19 cellular contexts compared by ENCODE assay signal in genomic region chr7:139654270-139655181, GRCh38.
DNase-seq lines count a peak whose midpoint lies in the region; TF ChIP-seq lines count a peak whose summit lies in the region.
"Had no signal": no experiment of that assay in that cellular context is flagged by ENCODE, and none has a peak within 500 bp of the region (broad histone marks: within the 10 kb centered on the region; RNA-seq: fewer than 3 reads in every experiment).

No MANE protein-coding gene starts in this region.

- no peaks in the 10 kb centered on the region for H3K9me3 Mint-ChIP-seq in activated naive CD4-positive, alpha-beta T cell treated with anti-CD3 and anti-CD28 coated beads, Interleukin-2, amount 50 U/mL, for 24 hours
- H3K9me3 Mint-ChIP-seq: activated naive CD8-positive, alpha-beta T cell treated with anti-CD3 and anti-CD28 coated beads, Interleukin-2, amount 50 U/mL, for 24 hours; memory B cell had no signal

- no peaks in the 10 kb centered on the region for H3K27me3 ChIP-seq in mucosa of stomach (ENCODE audit: control insufficient read depth, insufficient read depth, low read length)

- no peaks in the 10 kb centered on the region for H3K36me3 ChIP-seq in mucosa of stomach (ENCODE audit: control insufficient read depth, insufficient read depth, low read length)

- in situ Hi-C loops in GM13977 (cut with MboI; ENCODE audit: low pct_unique_long_range_greater_than_20kb, low sequenced_read_pairs, unreplicated experiment), result no loop called here

- no peak overlapping the region for H3K4me3 Mint-ChIP-seq in activated naive CD4-positive, alpha-beta T cell treated with anti-CD3 and anti-CD28 coated beads, Interleukin-2, amount 50 U/mL, for 24 hours
- H3K4me3 Mint-ChIP-seq: activated naive CD8-positive, alpha-beta T cell treated with anti-CD3 and anti-CD28 coated beads, Interleukin-2, amount 50 U/mL, for 24 hours; memory B cell had no signal

- peaks cover 65% of the 10 kb centered on the region for H3K4me1 Mint-ChIP-seq in activated naive CD4-positive, alpha-beta T cell treated with anti-CD3 and anti-CD28 coated beads, Interleukin-2, amount 50 U/mL, for 24 hours

- H3K9ac ChIP-seq in mucosa of stomach (ENCODE audit: low read length), result peak overlapping the region; percentile 31

- DNase-seq in activated naive CD4-positive, alpha-beta T cell treated with Interleukin-2 at 50 U/mL for 16 hours, result no peak
- no peak for DNase-seq in AML-193 (lab: John Stamatoyannopoulos, UW)
- no peak for DNase-seq in GM13977 (ENCODE audit: low spot score)
- DNase-seq in germinal center (ENCODE audit: low spot score), result no peak
- DNase-seq: activated CD4-positive, alpha-beta T cell treated with anti-CD3 and anti-CD28 coated beads, Interleukin-2, amount 50 U/mL, for 1 hour; activated naive CD8-positive, alpha-beta T cell treated with anti-CD3 and anti-CD28 coated beads, Interleukin-2, amount 50 U/mL, for 24 hours; activated T-cell treated with anti-CD3 and anti-CD28 coated beads, Interleukin-2, amount 50 U/mL, for 1 hour; DND-41; NCI-H2029 treated with DMSO at 0.1 percent for 48 hours; NCI-H526 treated with DMSO at 0.1 percent for 48 hours; occipital lobe; stimulated activated CD4-positive, alpha-beta T cell treated with anti-CD3 and anti-CD28 coated beads, Interleukin-4, amount 100 ng/mL, for 24 hours; stimulated activated CD8-positive, alpha-beta memory T cell treated with anti-CD3 and anti-CD28 coated beads, Interleukin-4, amount 100 ng/mL, for 48 hours had no signal

- H3K27ac ChIP-seq in cingulate gyrus (ENCODE audit: low read depth, low read length) (peak overlapping the region; percentile 93), temporal lobe (ENCODE audit: low read depth, low read length) (peak overlapping the region; percentile 94)
- H3K27ac ChIP-seq: 22Rv1 had no signal

- peak overlapping the region; percentile 1 for H3K27ac Mint-ChIP-seq in activated naive CD4-positive, alpha-beta T cell treated with anti-CD3 and anti-CD28 coated beads, Interleukin-2, amount 50 U/mL, for 24 hours
- H3K27ac Mint-ChIP-seq: activated naive CD8-positive, alpha-beta T cell treated with anti-CD3 and anti-CD28 coated beads, Interleukin-2, amount 50 U/mL, for 24 hours; memory B cell had no signal

- H3K27me3 Mint-ChIP-seq in activated naive CD4-positive, alpha-beta T cell treated with anti-CD3 and anti-CD28 coated beads, Interleukin-2, amount 50 U/mL, for 24 hours, result no peaks in the 10 kb centered on the region
- H3K27me3 Mint-ChIP-seq: activated naive CD8-positive, alpha-beta T cell treated with anti-CD3 and anti-CD28 coated beads, Interleukin-2, amount 50 U/mL, for 24 hours; memory B cell had no signal

- peaks cover 7% of the 10 kb centered on the region for H3K36me3 Mint-ChIP-seq in activated naive CD4-positive, alpha-beta T cell treated with anti-CD3 and anti-CD28 coated beads, Interleukin-2, amount 50 U/mL, for 24 hours

- TF ChIP-seq CTCF in GM13977 (IDR thresholded peaks at IDR 0.05; ENCODE audit: extremely low read depth, insufficient read depth, missing control alignments), result no peak

- H3K4me3 ChIP-seq in mucosa of stomach (ENCODE audit: low read length), result no peak overlapping the region

- peaks cover 82% of the 10 kb centered on the region for H3K4me1 ChIP-seq in mucosa of stomach (ENCODE audit: control insufficient read depth, insufficient read depth, low read length)

- no peaks in the 10 kb centered on the region for H3K9me3 ChIP-seq in mucosa of stomach (ENCODE audit: control insufficient read depth, low read length)
